Comparison of ENCODE assay signal across 31 cellular contexts in the genomic region with DNA sequence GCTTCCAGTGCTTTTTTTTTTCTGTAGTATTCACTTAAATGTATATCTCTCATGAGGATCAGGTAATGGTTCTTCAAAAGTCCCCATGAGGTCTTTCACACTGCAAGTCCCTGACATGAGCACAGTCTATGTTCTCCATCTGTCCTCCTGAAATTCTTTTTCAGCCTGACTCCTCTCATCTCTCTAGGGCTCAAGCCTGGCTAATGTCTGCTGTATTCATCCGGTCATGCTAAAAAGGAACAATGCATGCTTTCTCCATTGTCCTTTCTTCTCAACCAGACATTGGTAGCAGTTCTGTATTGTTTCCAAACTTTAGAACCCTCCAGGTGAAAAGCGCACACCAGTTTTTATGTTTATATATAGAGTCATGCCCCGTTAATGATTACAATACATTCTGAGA.
"Had no signal": no experiment of that assay in that cellular context is flagged by ENCODE, and none has a peak within 500 bp of the region (broad histone marks: within the 10 kb centered on the region; RNA-seq: fewer than 3 reads in every experiment).

No MANE protein-coding gene starts in this region.

- H3K27ac ChIP-seq: breast epithelium had no signal

- H3K4me1 Mint-ChIP-seq: activated naive CD4-positive, alpha-beta T cell treated with anti-CD3 and anti-CD28 coated beads, Interleukin-2, amount 50 U/mL, for 24 hours; WTC11 had no signal

- H3K4me1 ChIP-seq: breast epithelium had no signal

- H3K4me3 ChIP-seq: breast epithelium, K562 had no signal

- H3K27me3 ChIP-seq: breast epithelium had no signal

- H3K27me3 Mint-ChIP-seq: activated naive CD4-positive, alpha-beta T cell treated with anti-CD3 and anti-CD28 coated beads, Interleukin-2, amount 50 U/mL, for 24 hours had no signal

- ATAC-seq: activated CD8-positive, alpha-beta T cell treated with anti-CD3 and anti-CD28 coated beads, Interleukin-2, amount 10 ng/mL, durations not matched to agents 7 days and 5 days; K562; Panc1; Right ventricle myocardium inferior; SK-N-SH treated with all-trans-retinoic acid at 6 μM for 48 hours; WTC11 had no signal

- H3K36me3 Mint-ChIP-seq: activated naive CD4-positive, alpha-beta T cell treated with anti-CD3 and anti-CD28 coated beads, Interleukin-2, amount 50 U/mL, for 24 hours; WTC11 had no signal

- H3K36me3 ChIP-seq: breast epithelium had no signal

- H3K4me3 Mint-ChIP-seq: activated CD8-positive, alpha-beta T cell treated with anti-CD3 and anti-CD28 coated beads, Interleukin-2, amount 10 ng/mL, durations not matched to agents 7 days and 5 days; activated naive CD4-positive, alpha-beta T cell treated with anti-CD3 and anti-CD28 coated beads, Interleukin-2, amount 50 U/mL, for 24 hours; activated T-helper 1 cell treated with anti-CD3 and anti-CD28 coated beads, Interleukin-12 subunit alpha, Interleukin-12 subunit beta, Interleukin-2, Interleukin-4 antibody, amounts not matched to agents 30 ng/mL and 10 ng/mL and 1 ng/mL, durations not matched to agents 14 hours and 24 hours and 36 hours; T-helper 2 cell treated with Interferon-gamma antibody and Interleukin-4, amounts not matched to agents 5 μg/mL and 100 μg/mL, for 36 hours; WTC11 had no signal

- DNase-seq: activated CD4-positive, alpha-beta T cell treated with anti-CD3 and anti-CD28 coated beads for 48 hours; activated CD4-positive, alpha-beta T cell treated with anti-CD3 and anti-CD28 coated beads, Interleukin-2, amount 50 U/mL, for 4 hours; activated CD4-positive, CD25-positive, alpha-beta regulatory T cell treated with anti-CD3 and anti-CD28 coated beads, Interleukin-2, amount 50 U/mL, for 72 hours; activated CD8-positive, alpha-beta memory T cell treated with anti-CD3 and anti-CD28 coated beads, Interleukin-2, amount 50 U/mL, for 48 hours; activated CD8-positive, alpha-beta T cell treated with anti-CD3 and anti-CD28 coated beads, Interleukin-2, amount 10 ng/mL, durations not matched to agents 7 days and 5 days; activated effector memory CD4-positive, alpha-beta T cell treated with Interleukin-2 at 50 U/mL for 16 hours; activated naive CD4-positive, alpha-beta T cell; activated T-cell treated with anti-CD3 and anti-CD28 coated beads, Interleukin-2, amount 50 U/mL, for 1 hour; aorta; Kasumi-1; NCI-H1105 treated with DMSO at 0.1 percent for 48 hours; NCI-H1436 treated with DMSO at 0.1 percent for 48 hours; NCI-H187; NCI-H2081; NCI-H2171; NCI-H2227 treated with DMSO at 0.1 percent for 48 hours; NCI-H510A; NCI-H526 treated with DMSO at 0.1 percent for 48 hours; NK-92 treated with Interleukin-12 subunit alpha and Interleukin-12 subunit beta, amount 100 ng/mL, for 24 hours; OCI-M1; RPMI8226; SW 1271 had no signal

- H3K9me3 ChIP-seq: breast epithelium had no signal

- H3K9me3 Mint-ChIP-seq: activated T-helper 1 cell treated with anti-CD3 and anti-CD28 coated beads, Interleukin-12 subunit alpha, Interleukin-12 subunit beta, Interleukin-2, Interleukin-4 antibody, amounts not matched to agents 30 ng/mL and 10 ng/mL and 1 ng/mL, durations not matched to agents 14 hours and 24 hours and 36 hours; T-helper 2 cell treated with Interferon-gamma antibody and Interleukin-4, amounts not matched to agents 5 μg/mL and 100 μg/mL, for 36 hours; WTC11 had no signal
